In genomic region chr11:68038718-68039525, GRCh38 we compare ENCODE assay signal across 8 cellular contexts. TPM values are rescaled to one million over a fixed set of nuclear protein-coding genes. Genes with fewer than 3 reads are reported as not detected.
DNase-seq lines count a peak whose midpoint lies in the region; ATAC-seq lines count a peak whose summit lies in the region.

A gene with protein sequence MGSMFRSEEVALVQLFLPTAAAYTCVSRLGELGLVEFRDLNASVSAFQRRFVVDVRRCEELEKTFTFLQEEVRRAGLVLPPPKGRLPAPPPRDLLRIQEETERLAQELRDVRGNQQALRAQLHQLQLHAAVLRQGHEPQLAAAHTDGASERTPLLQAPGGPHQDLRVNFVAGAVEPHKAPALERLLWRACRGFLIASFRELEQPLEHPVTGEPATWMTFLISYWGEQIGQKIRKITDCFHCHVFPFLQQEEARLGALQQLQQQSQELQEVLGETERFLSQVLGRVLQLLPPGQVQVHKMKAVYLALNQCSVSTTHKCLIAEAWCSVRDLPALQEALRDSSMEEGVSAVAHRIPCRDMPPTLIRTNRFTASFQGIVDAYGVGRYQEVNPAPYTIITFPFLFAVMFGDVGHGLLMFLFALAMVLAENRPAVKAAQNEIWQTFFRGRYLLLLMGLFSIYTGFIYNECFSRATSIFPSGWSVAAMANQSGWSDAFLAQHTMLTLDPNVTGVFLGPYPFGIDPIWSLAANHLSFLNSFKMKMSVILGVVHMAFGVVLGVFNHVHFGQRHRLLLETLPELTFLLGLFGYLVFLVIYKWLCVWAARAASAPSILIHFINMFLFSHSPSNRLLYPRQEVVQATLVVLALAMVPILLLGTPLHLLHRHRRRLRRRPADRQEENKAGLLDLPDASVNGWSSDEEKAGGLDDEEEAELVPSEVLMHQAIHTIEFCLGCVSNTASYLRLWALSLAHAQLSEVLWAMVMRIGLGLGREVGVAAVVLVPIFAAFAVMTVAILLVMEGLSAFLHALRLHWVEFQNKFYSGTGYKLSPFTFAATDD (plus strand): TSS chr11:68039025. CDS start chr11:68041272, 2,247 bp downstream.

- DNase-seq in GM04503 (ENCODE audit: low read depth) (peak; percentile 43), T follicular helper cell (ENCODE audit: low read depth) (peak; percentile 25), amniotic stem cell (lab: John Stamatoyannopoulos, UW) (peak; percentile 61), left ventricle myocardium superior (peak; percentile 93), NCI-H1436 (lab: John Stamatoyannopoulos, UW) (no peak)

- no peaks in the 10 kb centered on the region for H3K27me3 ChIP-seq in rectal smooth muscle tissue (ENCODE audit: control insufficient read depth, insufficient read depth, low read length)

- peak within 1 kb of the TSS; percentile 94 for H3K9ac ChIP-seq in rectal smooth muscle tissue (ENCODE audit: low read length)

- peak within 1 kb of the TSS; percentile 92 for H3K27ac ChIP-seq in rectal smooth muscle tissue (ENCODE audit: low read depth, low read length)

- H3K36me3 ChIP-seq in rectal smooth muscle tissue (ENCODE audit: control insufficient read depth, insufficient read depth, low read length), result peaks cover 8% of the 10 kb centered on the region

- intact Hi-C loops in left ventricle myocardium superior (cut with micrococcal nuclease), result no loop called here

- H3K4me1 ChIP-seq in rectal smooth muscle tissue (ENCODE audit: control insufficient read depth, insufficient read depth, low read length), result peaks cover 21% of the 10 kb centered on the region

- H3K4me3 ChIP-seq in rectal smooth muscle tissue (ENCODE audit: low read length), result peak within 1 kb of the TSS; percentile 81

- ATAC-seq in HG03432 (IDR thresholded peaks at IDR 0.05; ENCODE audit: unreplicated experiment) (peak; percentile 27), left ventricle myocardium superior (peak; percentile 83), GM21526 (IDR thresholded peaks at IDR 0.05; ENCODE audit: low FRiP score, unreplicated experiment) (no peak)

RNA-seq across cellular contexts. Expression of the gene that starts here (rescaled TPM):
- 25.8 TPM for total RNA-seq in left ventricle myocardium superior
